ENCODE assay signal across 9 cellular contexts in the genomic region with DNA sequence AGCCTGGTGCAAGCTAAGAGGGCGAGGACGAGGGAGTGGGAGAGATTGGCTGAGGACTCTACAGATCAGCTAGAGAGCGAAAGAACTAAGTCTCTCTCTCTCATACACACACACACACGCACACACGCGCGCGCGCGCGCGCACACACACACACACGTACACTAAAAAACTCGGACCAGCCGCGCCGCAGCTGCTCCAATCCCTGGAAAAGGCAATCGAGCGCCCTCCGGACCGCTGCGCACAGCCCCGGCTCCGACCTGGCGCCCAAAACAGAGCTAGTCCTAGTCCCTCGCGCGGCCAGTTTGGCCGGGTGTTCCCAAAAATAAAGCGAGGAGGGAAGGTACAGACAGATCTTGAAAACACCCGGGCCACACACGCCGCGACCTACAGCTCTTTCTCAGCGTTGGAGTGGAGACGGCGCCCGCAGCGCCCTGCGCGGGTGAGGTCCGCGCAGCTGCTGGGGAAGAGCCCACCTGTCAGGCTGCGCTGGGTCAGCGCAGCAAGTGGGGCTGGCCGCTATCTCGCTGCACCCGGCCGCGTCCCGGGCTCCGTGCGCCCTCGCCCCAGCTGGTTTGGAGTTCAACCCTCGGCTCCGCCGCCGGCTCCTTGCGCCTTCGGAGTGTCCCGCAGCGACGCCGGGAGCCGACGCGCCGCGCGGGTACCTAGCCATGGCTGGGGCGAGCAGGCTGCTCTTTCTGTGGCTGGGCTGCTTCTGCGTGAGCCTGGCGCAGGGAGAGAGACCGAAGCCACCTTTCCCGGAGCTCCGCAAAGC. TPM values are rescaled to one million over a fixed set of nuclear protein-coding genes. Genes with fewer than 3 reads are reported as not detected.
DNase-seq lines count a peak whose midpoint lies in the region; ATAC-seq and TF ChIP-seq lines count a peak whose summit lies in the region.
"Had no signal": no experiment of that assay in that cellular context is flagged by ENCODE, and none has a peak within 500 bp of the region (broad histone marks: within the 10 kb centered on the region; RNA-seq: fewer than 3 reads in every experiment).

A gene with protein sequence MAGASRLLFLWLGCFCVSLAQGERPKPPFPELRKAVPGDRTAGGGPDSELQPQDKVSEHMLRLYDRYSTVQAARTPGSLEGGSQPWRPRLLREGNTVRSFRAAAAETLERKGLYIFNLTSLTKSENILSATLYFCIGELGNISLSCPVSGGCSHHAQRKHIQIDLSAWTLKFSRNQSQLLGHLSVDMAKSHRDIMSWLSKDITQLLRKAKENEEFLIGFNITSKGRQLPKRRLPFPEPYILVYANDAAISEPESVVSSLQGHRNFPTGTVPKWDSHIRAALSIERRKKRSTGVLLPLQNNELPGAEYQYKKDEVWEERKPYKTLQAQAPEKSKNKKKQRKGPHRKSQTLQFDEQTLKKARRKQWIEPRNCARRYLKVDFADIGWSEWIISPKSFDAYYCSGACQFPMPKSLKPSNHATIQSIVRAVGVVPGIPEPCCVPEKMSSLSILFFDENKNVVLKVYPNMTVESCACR (plus strand): TSS at position 92 of the 772 bp plus-strand sequence. CDS start 577 bp downstream, at position 669.

- intact Hi-C loops in spleen (cut with DNase I; ENCODE audit: low total_unique reads), result loop anchor here (5.0 kb wide), 1 partner anchor 674 kb away; no protein-coding TSS in a partner anchor

- no peak within 1 kb of the TSS for H3K27ac Mint-ChIP-seq in activated naive CD8-positive, alpha-beta T cell treated with anti-CD3 and anti-CD28 coated beads, Interleukin-2, amount 50 U/mL, for 24 hours

- 1 to 6% (median 1%) methylated on average over 35 to 76 of the region's 76 CpGs for WGBS in spleen, 5 donors

- DNase-seq in D341Med (ENCODE audit: low spot score) (peak; percentile 69), spleen (peak; percentile 73), GM10266 (ENCODE audit: extremely low spot score) (no peak), RKO (ENCODE audit: low spot score) (no peak)
- peak; percentile 6 for DNase-seq in activated naive CD8-positive, alpha-beta T cell treated with anti-CD3 and anti-CD28 coated beads, Interleukin-2, amount 50 U/mL, for 24 hours

- H3K9ac ChIP-seq in HUES6 (ENCODE audit: low read length), result no peak within 1 kb of the TSS

- H3K27ac ChIP-seq in HUES6 (ENCODE audit: low read depth, low read length) (no peak within 1 kb of the TSS), spleen (no peak within 1 kb of the TSS)
- H3K27ac ChIP-seq: neutrophil had no signal

- peaks cover 15% of the 10 kb centered on the region for H3K4me1 Mint-ChIP-seq in activated naive CD8-positive, alpha-beta T cell treated with anti-CD3 and anti-CD28 coated beads, Interleukin-2, amount 50 U/mL, for 24 hours

- H3K9me3 ChIP-seq in HUES6 (ENCODE audit: control insufficient read depth, insufficient read depth, low read depth, low read length) (no peaks in the 10 kb centered on the region), iPS-18c (ENCODE audit: control insufficient read depth, insufficient read depth, low read length) (peaks cover 2% of the 10 kb centered on the region), spleen (no peaks in the 10 kb centered on the region)
- H3K9me3 ChIP-seq: neutrophil had no signal

- peak within 1 kb of the TSS; percentile 80 for H3K4me3 Mint-ChIP-seq in activated naive CD8-positive, alpha-beta T cell treated with anti-CD3 and anti-CD28 coated beads, Interleukin-2, amount 50 U/mL, for 24 hours

- H3K9me3 Mint-ChIP-seq in activated naive CD8-positive, alpha-beta T cell treated with anti-CD3 and anti-CD28 coated beads, Interleukin-2, amount 50 U/mL, for 24 hours, result no peaks in the 10 kb centered on the region

- peaks cover 98% of the 10 kb centered on the region for H3K27me3 ChIP-seq in HUES6 (ENCODE audit: control insufficient read depth, insufficient read depth, low read length)
- peaks cover 4 to 83% (median 28%) of the 10 kb centered on the region in 7 donors for H3K27me3 ChIP-seq in spleen (replicated peaks in 1 of 7)

- no peak for TF ChIP-seq POLR2A in spleen (IDR thresholded peaks at IDR 0.05)

- ATAC-seq in activated naive CD8-positive, alpha-beta T cell treated with anti-CD3 and anti-CD28 coated beads, Interleukin-2, amount 50 U/mL, for 24 hours, result peak; percentile 10
- ATAC-seq in HG03469 (IDR thresholded peaks at IDR 0.05; ENCODE audit: unreplicated experiment), result no peak

- TF ChIP-seq CTCF in spleen (IDR thresholded peaks at IDR 0.05 in 8 of 11, conservative IDR thresholded peaks at IDR 0.05 in 3 of 11) (no peak), GM10266 (IDR thresholded peaks at IDR 0.05; ENCODE audit: control insufficient read depth, insufficient read depth, low read depth, missing control alignments) (no peak)

- H3K36me3 ChIP-seq in HUES6 (ENCODE audit: control insufficient read depth, insufficient read depth, low read length) (no peaks in the 10 kb centered on the region), spleen (no peaks in the 10 kb centered on the region)
- H3K36me3 ChIP-seq: neutrophil had no signal

- H3K36me3 Mint-ChIP-seq in activated naive CD8-positive, alpha-beta T cell treated with anti-CD3 and anti-CD28 coated beads, Interleukin-2, amount 50 U/mL, for 24 hours (ENCODE audit: low read depth), result no peaks in the 10 kb centered on the region

- H3K27me3 Mint-ChIP-seq in activated naive CD8-positive, alpha-beta T cell treated with anti-CD3 and anti-CD28 coated beads, Interleukin-2, amount 50 U/mL, for 24 hours, result peaks cover 51% of the 10 kb centered on the region

- H3K4me1 ChIP-seq in HUES6 (ENCODE audit: control insufficient read depth, insufficient read depth, low read length) (peaks cover 15% of the 10 kb centered on the region; the same call in 1 of the 2 replicates), spleen (peaks cover 7 to 23% (median 13%) of the 10 kb centered on the region in 6 donors)

- H3K4me3 ChIP-seq in HUES6 (ENCODE audit: low read depth, low read length), result peak within 1 kb of the TSS; percentile 82
- H3K4me3 ChIP-seq in iPS-18c (ENCODE audit: insufficient read depth, low read depth, low read length), result peak within 1 kb of the TSS; percentile 69
- H3K4me3 ChIP-seq in spleen, result peak within 1 kb of the TSS in 7 of 8 donors; percentile 24 to 66 (median 37)

RNA-seq across cellular contexts. Expression of the gene that starts here (rescaled TPM):
- under 1 TPM in 5 of 7 donors, not detected in 2; 0.06 to 0.33 (median 0.23) TPM for total RNA-seq in spleen
- polyA plus RNA-seq in spleen, result under 1 TPM in 2 of 3 donors, not detected in 1; 0.10 to 0.27 TPM

Comparison
In these comparisons a context has a peak if more than half of its experiments do, and no peak if none do; other contexts are left out.
1. Peak in DNase-seq and H3K4me3 ChIP-seq in spleen; RNA of the gene not detected or under 1 TPM.
2. DNase-seq: peak in D341Med (single experiment) and activated naive CD8-positive, alpha-beta T cell treated with anti-CD3 and anti-CD28 coated beads, Interleukin-2, amount 50 U/mL, for 24 hours (single experiment); none in GM10266 (single experiment) and RKO (single experiment).
3. Peak in every context shown above with its lines, with median percentiles within 50 percentile points of each other: H3K4me3 ChIP-seq.